8 cellular contexts compared by ENCODE assay signal in genomic region chr1:23591460-23592208, GRCh38. TPM values are rescaled to one million over a fixed set of nuclear protein-coding genes. Genes with fewer than 3 reads are reported as not detected.
A peak's percentile ranks its signal among the peaks of the same experiment; 100 is the strongest.
DNase-seq lines count a peak whose midpoint lies in the region; ATAC-seq and TF ChIP-seq lines count a peak whose summit lies in the region.

No MANE protein-coding gene starts in this region.

- DNase-seq in COLO668 (lab: John Stamatoyannopoulos, UW; ENCODE audit: unreplicated experiment) (peak; percentile 93), SJCRH30 (peak; percentile 51 to 69), left lung (no peak), AG08396 (ENCODE audit: low spot score) (no peak), NCI-H510A (lab: John Stamatoyannopoulos, UW) (no peak), prostate gland (ENCODE audit: low spot score) (no peak)

- H3K4me3 ChIP-seq in SJCRH30, result no peak overlapping the region
- H3K4me3 ChIP-seq in left lung, result no peak overlapping the region
- H3K4me3 ChIP-seq in prostate gland, result no peak overlapping the region

- H3K27ac ChIP-seq in SJCRH30, result peak overlapping the region; percentile 11; the same call in 1 of the 2 replicates
- H3K27ac ChIP-seq in left lung, result no peak overlapping the region
- no peak overlapping the region for H3K27ac ChIP-seq in prostate gland

- no peaks in the 10 kb centered on the region for H3K36me3 ChIP-seq in SJCRH30
- no peaks in the 10 kb centered on the region for H3K36me3 ChIP-seq in left lung
- no peaks in the 10 kb centered on the region for H3K36me3 ChIP-seq in prostate gland

- 75% methylated on average over 15 of the region's 15 CpGs for WGBS in prostate gland

- H3K4me1 ChIP-seq in SJCRH30, result peaks cover 39% of the 10 kb centered on the region
- H3K4me1 ChIP-seq in left lung, result peaks cover 0 to 8% of the 10 kb centered on the region in 2 donors
- H3K4me1 ChIP-seq in prostate gland (replicated peaks), result no peaks in the 10 kb centered on the region

- ATAC-seq in GM21367 (IDR thresholded peaks at IDR 0.05; ENCODE audit: unreplicated experiment), result peak; percentile 37
- ATAC-seq in left lung, result peak; percentile 29
- ATAC-seq in GM18498 (IDR thresholded peaks at IDR 0.05; ENCODE audit: unreplicated experiment), result no peak

- intact Hi-C loops in left lung (cut with DNase I), result no loop called here
- intact Hi-C loops in prostate gland (cut with DNase I), result no loop called here

- TF ChIP-seq POLR2A in prostate gland (IDR thresholded peaks at IDR 0.05), result no peak

- no peaks in the 10 kb centered on the region for H3K27me3 ChIP-seq in SJCRH30
- no peaks in the 10 kb centered on the region for H3K27me3 ChIP-seq in left lung
- H3K27me3 ChIP-seq in prostate gland (replicated peaks; ENCODE audit: insufficient read depth), result no peaks in the 10 kb centered on the region

- TF ChIP-seq CTCF in left lung (IDR thresholded peaks at IDR 0.05), result no peak
- TF ChIP-seq CTCF in prostate gland (IDR thresholded peaks at IDR 0.05), result no peak

- H3K9me3 ChIP-seq in SJCRH30 (replicated peaks) (no peaks in the 10 kb centered on the region), left lung (no peaks in the 10 kb centered on the region), prostate gland (no peaks in the 10 kb centered on the region)

RNA-seq across cellular contexts. Expression of gene ID3, which starts 32.3 kb away (rescaled TPM):
- 332 and 336 TPM in 2 replicates for total RNA-seq in SJCRH30 (2014; rRNA removed; shearing (Covaris generic))
- total RNA-seq in left lung (100 to 1,000 TPM; 125 to 129 TPM), prostate gland (100 to 1,000 TPM; 151 to 184 TPM)

Comparison
In these comparisons a context has a peak if more than half of its experiments do, and no peak if none do; other contexts are left out.
1. DNase-seq: peak in COLO668 (single experiment) and SJCRH30 (2 of 2); none in left lung (0 of 2), AG08396 (single experiment), NCI-H510A (single experiment) and prostate gland (single experiment).